In genomic region chr2:65053199-65053598, GRCh38 we compare ENCODE assay signal across 1 cellular context.
A peak's percentile ranks its signal among the peaks of the same experiment; 100 is the strongest.
TF ChIP-seq lines count a peak whose summit lies in the region.

No MANE protein-coding gene starts in this region.

TF ChIP-seq in GM12878, 131 proteins besides CTCF, POLR2A, EP300 and RAD21 (continued from another document):
- TF ChIP-seq, protein P1, sequence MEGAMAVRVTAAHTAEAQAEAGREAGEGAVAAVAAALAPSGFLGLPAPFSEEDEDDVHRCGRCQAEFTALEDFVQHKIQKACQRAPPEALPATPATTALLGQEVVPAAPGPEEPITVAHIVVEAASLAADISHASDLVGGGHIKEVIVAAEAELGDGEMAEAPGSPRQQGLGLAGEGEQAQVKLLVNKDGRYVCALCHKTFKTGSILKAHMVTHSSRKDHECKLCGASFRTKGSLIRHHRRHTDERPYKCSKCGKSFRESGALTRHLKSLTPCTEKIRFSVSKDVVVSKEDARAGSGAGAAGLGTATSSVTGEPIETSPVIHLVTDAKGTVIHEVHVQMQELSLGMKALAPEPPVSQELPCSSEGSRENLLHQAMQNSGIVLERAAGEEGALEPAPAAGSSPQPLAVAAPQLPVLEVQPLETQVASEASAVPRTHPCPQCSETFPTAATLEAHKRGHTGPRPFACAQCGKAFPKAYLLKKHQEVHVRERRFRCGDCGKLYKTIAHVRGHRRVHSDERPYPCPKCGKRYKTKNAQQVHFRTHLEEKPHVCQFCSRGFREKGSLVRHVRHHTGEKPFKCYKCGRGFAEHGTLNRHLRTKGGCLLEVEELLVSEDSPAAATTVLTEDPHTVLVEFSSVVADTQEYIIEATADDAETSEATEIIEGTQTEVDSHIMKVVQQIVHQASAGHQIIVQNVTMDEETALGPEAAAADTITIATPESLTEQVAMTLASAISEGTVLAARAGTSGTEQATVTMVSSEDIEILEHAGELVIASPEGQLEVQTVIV (IDR thresholded peaks at IDR 0.05; ENCODE audit: borderline replicate concordance, partially characterized antibody) = no peak
- TF ChIP-seq MYC (IDR thresholded peaks at IDR 0.05; ENCODE audit: insufficient read depth, insufficient read length, insufficient replicate concordance, low read length, severe bottlenecking) = no peak
- no peak for TF ChIP-seq HDAC6 (IDR thresholded peaks at IDR 0.05; ENCODE audit: unreplicated experiment)
- no peak for TF ChIP-seq ESRRA (IDR thresholded peaks at IDR 0.05; ENCODE audit: low read length)
- peak; percentile 89 for TF ChIP-seq MTA2 (IDR thresholded peaks at IDR 0.05; ENCODE audit: low read depth)
- TF ChIP-seq STAT3 (IDR thresholded peaks at IDR 0.05; ENCODE audit: low read depth, low read length) = no peak
- no peak for TF ChIP-seq ZZZ3 (IDR thresholded peaks at IDR 0.05; ENCODE audit: control insufficient read depth, insufficient read length, low read depth)
- TF ChIP-seq MAX (IDR thresholded peaks at IDR 0.05; ENCODE audit: low read depth, low read length) = peak; percentile 75; the same call in 1 of the 2 replicates
- peak; percentile 88 for TF ChIP-seq NFIC (IDR thresholded peaks at IDR 0.05; ENCODE audit: low read depth, low read length)
- no peak for TF ChIP-seq NFXL1 (IDR thresholded peaks at IDR 0.05; ENCODE audit: borderline replicate concordance)
- TF ChIP-seq WRNIP1 (IDR thresholded peaks at IDR 0.05; ENCODE audit: borderline replicate concordance, low read depth, low read length) = 0 out of 2 replicates have a peak, but pooled peaks have one; percentile 33
- TF ChIP-seq CHD1 (IDR thresholded peaks at IDR 0.05; ENCODE audit: low read depth, low read length) = no peak
- peak; percentile 15; the same call in 1 of the 2 replicates for TF ChIP-seq ATF3 (IDR thresholded peaks at IDR 0.05; ENCODE audit: borderline replicate concordance, extremely low read depth, low read depth, low read length)
- no peak for TF ChIP-seq HCFC1 (IDR thresholded peaks at IDR 0.05; ENCODE audit: low read length)
- TF ChIP-seq TCF3 (IDR thresholded peaks at IDR 0.05; ENCODE audit: borderline replicate concordance, insufficient read depth, low read depth, low read length) = 0 out of 2 replicates have a peak, but pooled peaks have one; percentile 33
- TF ChIP-seq BRCA1 (IDR thresholded peaks at IDR 0.05; ENCODE audit: low read depth, low read length) = no peak
- 0 out of 2 replicates have a peak, but pooled peaks have one; percentile 29 for TF ChIP-seq YY1 (IDR thresholded peaks at IDR 0.05; ENCODE audit: low read depth, low read length)
- no peak for TF ChIP-seq FOS (IDR thresholded peaks at IDR 0.05; ENCODE audit: borderline replicate concordance, extremely low read depth, insufficient read length)
- TF ChIP-seq GATAD2B (conservative IDR thresholded peaks at IDR 0.05; ENCODE audit: low read depth) = peak; percentile 46; the same call in 1 of the 2 replicates
- TF ChIP-seq ATF7 (IDR thresholded peaks at IDR 0.05; ENCODE audit: low read depth) = peak; percentile 81
- TF ChIP-seq RUNX3 (IDR thresholded peaks at IDR 0.05; ENCODE audit: low read length) = peak; percentile 97
- TF ChIP-seq EZH2 (IDR thresholded peaks at IDR 0.05; ENCODE audit: borderline replicate concordance, control insufficient read depth, low read depth, low read length) = 0 out of 2 replicates have a peak, but pooled peaks have one; percentile 55
- TF ChIP-seq ETV6 (conservative IDR thresholded peaks at IDR 0.05 in 1 of 2, IDR thresholded peaks at IDR 0.05 in 1 of 2; ENCODE audit: borderline replicate concordance in 1 of 2, low read depth in 1 of 2) = peak in 1 of 2 experiments; percentile 71; a peak in 2 of 4 replicates
- TF ChIP-seq MEF2B (IDR thresholded peaks at IDR 0.05; ENCODE audit: partially characterized antibody, poor library complexity, severe bottlenecking) = peak; percentile 70
- no peak for TF ChIP-seq KDM1A (IDR thresholded peaks at IDR 0.05; ENCODE audit: borderline replicate concordance)
- TF ChIP-seq RAD51 (IDR thresholded peaks at IDR 0.05) = peak; percentile 95
- peak; percentile 91 for TF ChIP-seq BCL11A (IDR thresholded peaks at IDR 0.05; ENCODE audit: low read depth, low read length)
- TF ChIP-seq POLR2AphosphoS2 (IDR thresholded peaks at IDR 0.05; ENCODE audit: low read depth, low read length) = no peak
- TF ChIP-seq NR2C1 (IDR thresholded peaks at IDR 0.05) = no peak
- no peak for TF ChIP-seq CEBPZ (IDR thresholded peaks at IDR 0.05; ENCODE audit: low read depth, low read length)
- TF ChIP-seq, protein P2, sequence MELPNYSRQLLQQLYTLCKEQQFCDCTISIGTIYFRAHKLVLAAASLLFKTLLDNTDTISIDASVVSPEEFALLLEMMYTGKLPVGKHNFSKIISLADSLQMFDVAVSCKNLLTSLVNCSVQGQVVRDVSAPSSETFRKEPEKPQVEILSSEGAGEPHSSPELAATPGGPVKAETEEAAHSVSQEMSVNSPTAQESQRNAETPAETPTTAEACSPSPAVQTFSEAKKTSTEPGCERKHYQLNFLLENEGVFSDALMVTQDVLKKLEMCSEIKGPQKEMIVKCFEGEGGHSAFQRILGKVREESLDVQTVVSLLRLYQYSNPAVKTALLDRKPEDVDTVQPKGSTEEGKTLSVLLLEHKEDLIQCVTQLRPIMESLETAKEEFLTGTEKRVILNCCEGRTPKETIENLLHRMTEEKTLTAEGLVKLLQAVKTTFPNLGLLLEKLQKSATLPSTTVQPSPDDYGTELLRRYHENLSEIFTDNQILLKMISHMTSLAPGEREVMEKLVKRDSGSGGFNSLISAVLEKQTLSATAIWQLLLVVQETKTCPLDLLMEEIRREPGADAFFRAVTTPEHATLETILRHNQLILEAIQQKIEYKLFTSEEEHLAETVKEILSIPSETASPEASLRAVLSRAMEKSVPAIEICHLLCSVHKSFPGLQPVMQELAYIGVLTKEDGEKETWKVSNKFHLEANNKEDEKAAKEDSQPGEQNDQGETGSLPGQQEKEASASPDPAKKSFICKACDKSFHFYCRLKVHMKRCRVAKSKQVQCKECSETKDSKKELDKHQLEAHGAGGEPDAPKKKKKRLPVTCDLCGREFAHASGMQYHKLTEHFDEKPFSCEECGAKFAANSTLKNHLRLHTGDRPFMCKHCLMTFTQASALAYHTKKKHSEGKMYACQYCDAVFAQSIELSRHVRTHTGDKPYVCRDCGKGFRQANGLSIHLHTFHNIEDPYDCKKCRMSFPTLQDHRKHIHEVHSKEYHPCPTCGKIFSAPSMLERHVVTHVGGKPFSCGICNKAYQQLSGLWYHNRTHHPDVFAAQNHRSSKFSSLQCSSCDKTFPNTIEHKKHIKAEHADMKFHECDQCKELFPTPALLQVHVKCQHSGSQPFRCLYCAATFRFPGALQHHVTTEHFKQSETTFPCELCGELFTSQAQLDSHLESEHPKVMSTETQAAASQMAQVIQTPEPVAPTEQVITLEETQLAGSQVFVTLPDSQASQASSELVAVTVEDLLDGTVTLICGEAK (IDR thresholded peaks at IDR 0.05; ENCODE audit: borderline replicate concordance) = no peak
- peak; percentile 81 for TF ChIP-seq DPF2 (IDR thresholded peaks at IDR 0.05)
- TF ChIP-seq, protein P3, sequence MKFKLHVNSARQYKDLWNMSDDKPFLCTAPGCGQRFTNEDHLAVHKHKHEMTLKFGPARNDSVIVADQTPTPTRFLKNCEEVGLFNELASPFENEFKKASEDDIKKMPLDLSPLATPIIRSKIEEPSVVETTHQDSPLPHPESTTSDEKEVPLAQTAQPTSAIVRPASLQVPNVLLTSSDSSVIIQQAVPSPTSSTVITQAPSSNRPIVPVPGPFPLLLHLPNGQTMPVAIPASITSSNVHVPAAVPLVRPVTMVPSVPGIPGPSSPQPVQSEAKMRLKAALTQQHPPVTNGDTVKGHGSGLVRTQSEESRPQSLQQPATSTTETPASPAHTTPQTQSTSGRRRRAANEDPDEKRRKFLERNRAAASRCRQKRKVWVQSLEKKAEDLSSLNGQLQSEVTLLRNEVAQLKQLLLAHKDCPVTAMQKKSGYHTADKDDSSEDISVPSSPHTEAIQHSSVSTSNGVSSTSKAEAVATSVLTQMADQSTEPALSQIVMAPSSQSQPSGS (IDR thresholded peaks at IDR 0.05; ENCODE audit: low read length) = peak; percentile 88
- no peak for TF ChIP-seq ZSCAN29 (IDR thresholded peaks at IDR 0.05)
- no peak for TF ChIP-seq NBN (IDR thresholded peaks at IDR 0.05)
- TF ChIP-seq FOXM1 (IDR thresholded peaks at IDR 0.05; ENCODE audit: low read depth, low read length) = peak; percentile 61; the same call in 1 of the 2 replicates
